ENCODE assay signal across 1 cellular context in genomic region chr4:4872148-4872903, GRCh38.
TF ChIP-seq lines count a peak whose summit lies in the region.

No MANE protein-coding gene starts in this region.

TF ChIP-seq in SK-N-SH treated with all-trans-retinoic acid at 6 μM for 48 hours, 23 proteins besides CTCF, POLR2A, EP300 and RAD21 (continued from another document):
- TF ChIP-seq ARNTL (CRISPR knock-in tag; IDR thresholded peaks at IDR 0.05; ENCODE audit: borderline replicate concordance, low read depth), result no peak
- no peak for TF ChIP-seq BACH2 (CRISPR knock-in tag; IDR thresholded peaks at IDR 0.05; ENCODE audit: borderline replicate concordance)
